Comparison of ENCODE assay signal across 17 cellular contexts in genomic region chr2:129864719-129865118, GRCh38.
DNase-seq lines count a peak whose midpoint lies in the region; ATAC-seq, FAIRE-seq and TF ChIP-seq lines count a peak whose summit lies in the region.
"Had no signal": no experiment of that assay in that cellular context is flagged by ENCODE, and none has a peak within 500 bp of the region (broad histone marks: within the 10 kb centered on the region; RNA-seq: fewer than 3 reads in every experiment).

No MANE protein-coding gene starts in this region.

- H3K9ac ChIP-seq in GM12878 (ENCODE audit: control insufficient read depth, insufficient read depth, low read length) = no peak overlapping the region

- no peaks in the 10 kb centered on the region; a peak in 1 of 4 replicates for H3K27me3 ChIP-seq in GM12878 (replicated peaks in 1 of 2; ENCODE audit: control insufficient read depth in 2 of 2, insufficient read depth in 2 of 2, low read length in 1 of 2)
- H3K27me3 ChIP-seq in thyroid gland = no peaks in the 10 kb centered on the region

- H3K9me3 ChIP-seq in GM12878 (replicated peaks; ENCODE audit: control insufficient read depth, insufficient read depth, low read length) = no peaks in the 10 kb centered on the region
- H3K9me3 ChIP-seq in thyroid gland = no peaks in the 10 kb centered on the region

- H3K4me2 ChIP-seq in GM12878 (ENCODE audit: control insufficient read depth, insufficient read depth) = no peak overlapping the region
- H3K4me2 ChIP-seq: GM23338 had no signal

- in situ Hi-C loops in GM12878 (cut with MboI) = no loop called here

- DNase-seq in GM12878 (ENCODE audit: low read depth, low spot score) (no peak), thyroid gland (no peak), mesenteric fat pad (ENCODE audit: low spot score) (no peak)
- DNase-seq: CD8-positive, alpha-beta T cell; COR-L47; DMS53; GF-D8; H7; Karpas-422 had no signal

- TF ChIP-seq RAD21 in GM12878 (IDR thresholded peaks at IDR 0.05; ENCODE audit: insufficient read depth, low read depth, low read length) = no peak

- TF ChIP-seq CTCF in GM12878 (IDR thresholded peaks at IDR 0.05 in 2 of 3, conservative IDR thresholded peaks at IDR 0.05 in 1 of 3; ENCODE audit: control insufficient read depth in 2 of 3, extremely low read depth in 1 of 3, insufficient read depth in 1 of 3, low read depth in 3 of 3, low read length in 3 of 3) = no peak
- no peak for TF ChIP-seq CTCF in thyroid gland (IDR thresholded peaks at IDR 0.05)

- H3K27ac ChIP-seq in GM12878 (ENCODE audit: control insufficient read depth, insufficient read depth) = no peak overlapping the region
- H3K27ac ChIP-seq in thyroid gland = peak overlapping the region; percentile 3 to 71 (median 45)

- no peak for TF ChIP-seq EP300 in GM12878 (IDR thresholded peaks at IDR 0.05; ENCODE audit: borderline replicate concordance in 1 of 2, control insufficient read depth in 1 of 2, low read depth in 2 of 2, low read length in 2 of 2)

- H3K4me1 ChIP-seq in GM12878 (ENCODE audit: control insufficient read depth, insufficient read depth, low read length) (no peaks in the 10 kb centered on the region), thyroid gland (peaks cover 11 to 13% of the 10 kb centered on the region in 2 donors)

- H3K4me3 ChIP-seq in GM12878 (no peak overlapping the region), thyroid gland (replicated peaks in 1 of 3) (no peak overlapping the region)
- H3K4me3 ChIP-seq: GM23338, K562 had no signal

- FAIRE-seq in GM12878 (lab: Jason Lieb, UNC) = no peak
- FAIRE-seq: A204.1, D721Med, K562 had no signal

- no peaks in the 10 kb centered on the region for H3K36me3 ChIP-seq in GM12878 (ENCODE audit: control insufficient read depth in 2 of 2, insufficient read depth in 2 of 2, low read length in 1 of 2)
- H3K36me3 ChIP-seq in thyroid gland = no peaks in the 10 kb centered on the region

- ATAC-seq in GM18868 (IDR thresholded peaks at IDR 0.05; ENCODE audit: unreplicated experiment) = peak; percentile 53
- peak; percentile 49 for ATAC-seq in GM19463 (IDR thresholded peaks at IDR 0.05; ENCODE audit: unreplicated experiment)
- 0 out of 3 replicates have a peak, but pooled peaks have one; percentile 20 for ATAC-seq in GM12878
- no peak for ATAC-seq in HG02852 (IDR thresholded peaks at IDR 0.05; ENCODE audit: unreplicated experiment)
- ATAC-seq in HG02610 (IDR thresholded peaks at IDR 0.05; ENCODE audit: unreplicated experiment) = no peak
- ATAC-seq: CD8-positive, alpha-beta T cell; GM23338; K562 had no signal

- no TSS peak for BruUV-seq in GM12878 (replicated peaks; lab: Mats Ljungman, UMichigan)

- intact Hi-C loops in GM12878 (cut with micrococcal nuclease; ENCODE audit: unreplicated experiment) (no loop called here), thyroid gland (cut with DNase I) (no loop called here)

- CTCF ChIA-PET in GM12878 (lab: Yijun Ruan, JAX) = no interaction called here

- SMC1A ChIA-PET in GM12878 (lab: Charles Lee; ENCODE audit: uncharacterized antibody, unreplicated experiment) = interaction anchor here (0.9 kb wide), 1 partner anchor 14 kb away, joined by 3 read pairs; no protein-coding TSS in a partner anchor

- RAD21 ChIA-PET in GM12878 (lab: Charles Lee; ENCODE audit: unreplicated experiment) = no interaction called here

- TF ChIP-seq POLR2A in GM12878 (IDR thresholded peaks at IDR 0.05; ENCODE audit: low read depth, low read length) (no peak), thyroid gland (IDR thresholded peaks at IDR 0.05) (no peak)

- WGBS in GM12878 (ENCODE audit: insufficient coverage, insufficient replicate concordance, low lambda C conversion rate, missing lambda C conversion rate) = 0% methylated on average over 1 of the region's 1 CpG
- WGBS in thyroid gland, 2 donors = 83 to 100% methylated on average over 1 of the region's 1 CpG

- H3K79me2 ChIP-seq in GM12878 (ENCODE audit: control insufficient read depth, insufficient read depth, low read length) = no peaks in the 10 kb centered on the region

- no peak overlapping the region for H2AFZ ChIP-seq in GM12878 (ENCODE audit: control insufficient read depth, low read depth, low read length)
- H2AFZ ChIP-seq: GM23338 had no signal

- 0 out of 2 replicates have a peak, but pooled peaks cover 2% of the 10 kb centered on the region for H4K20me1 ChIP-seq in GM12878 (ENCODE audit: control insufficient read depth, insufficient read depth)

- POLR2A ChIA-PET in GM12878 (lab: Charles Lee) = no interaction called here

TF ChIP-seq in GM12878, 131 proteins besides CTCF, POLR2A, EP300 and RAD21 (continues in another document):
- TF ChIP-seq CEBPZ (IDR thresholded peaks at IDR 0.05; ENCODE audit: low read depth, low read length) = no peak
- no peak for TF ChIP-seq YBX1 (IDR thresholded peaks at IDR 0.05)
- no peak for TF ChIP-seq MYC (IDR thresholded peaks at IDR 0.05; ENCODE audit: insufficient read depth, insufficient read length, insufficient replicate concordance, low read length, severe bottlenecking)
- no peak for TF ChIP-seq MLLT1 (IDR thresholded peaks at IDR 0.05)
- no peak for TF ChIP-seq NRF1 (conservative IDR thresholded peaks at IDR 0.05; ENCODE audit: low read depth, low read length)
- TF ChIP-seq TAF1 (IDR thresholded peaks at IDR 0.05; ENCODE audit: borderline replicate concordance, low read depth, low read length) = no peak
- no peak for TF ChIP-seq KLF5 (IDR thresholded peaks at IDR 0.05; ENCODE audit: partially characterized antibody)
- TF ChIP-seq IRF4 (IDR thresholded peaks at IDR 0.05; ENCODE audit: low read depth, low read length) = no peak
- no peak for TF ChIP-seq MEF2B (IDR thresholded peaks at IDR 0.05; ENCODE audit: partially characterized antibody, poor library complexity, severe bottlenecking)
- TF ChIP-seq RBBP5 (conservative IDR thresholded peaks at IDR 0.05) = no peak
- no peak for TF ChIP-seq BMI1 (IDR thresholded peaks at IDR 0.05; ENCODE audit: borderline replicate concordance)
- no peak for TF ChIP-seq ZBTB4 (CRISPR knock-in tag; IDR thresholded peaks at IDR 0.05)
- no peak for TF ChIP-seq RUNX3 (IDR thresholded peaks at IDR 0.05; ENCODE audit: low read length)
- no peak for TF ChIP-seq EED (IDR thresholded peaks at IDR 0.05; ENCODE audit: low read depth)
- TF ChIP-seq ETV6 (conservative IDR thresholded peaks at IDR 0.05 in 1 of 2, IDR thresholded peaks at IDR 0.05 in 1 of 2; ENCODE audit: borderline replicate concordance in 1 of 2, low read depth in 1 of 2) = no peak

Comparison
In these comparisons a context has a peak if more than half of its experiments do, and no peak if none do; other contexts are left out.
1. ATAC-seq: peak in GM18868 (single experiment), GM19463 (single experiment) and GM12878 (single experiment); none in HG02852 (single experiment) and HG02610 (single experiment).